ENCODE assay signal across 8 cellular contexts in genomic region chrX:76555816-76556215, GRCh38.
DNase-seq lines count a peak whose midpoint lies in the region; ATAC-seq and TF ChIP-seq lines count a peak whose summit lies in the region.

No MANE protein-coding gene starts in this region.

- no peaks in the 10 kb centered on the region for H3K9me3 ChIP-seq in T-helper 17 cell (ENCODE audit: control insufficient read depth, low read length, poor library complexity, severe bottlenecking)

- peaks cover 10 to 25% of the 10 kb centered on the region in 2 donors for H3K9me3 Mint-ChIP-seq in stimulated activated naive B cell treated with anti-CD40 and anti-IgM and Interleukin-4, amounts not matched to agents 10 μg/mL and 1 μg/mL and 100 μg/mL, for 72 hours

- H3K36me3 Mint-ChIP-seq in T-helper 17 cell (ENCODE audit: low read depth), result no peaks in the 10 kb centered on the region
- H3K36me3 Mint-ChIP-seq in stimulated activated naive B cell treated with anti-CD40 and anti-IgM and Interleukin-4, amounts not matched to agents 10 μg/mL and 1 μg/mL and 100 μg/mL, for 72 hours, result peaks cover 0 to 3% of the 10 kb centered on the region in 2 donors

- ATAC-seq in GM19452 (IDR thresholded peaks at IDR 0.05; ENCODE audit: unreplicated experiment), result no peak
- no peak for ATAC-seq in T-helper 17 cell
- ATAC-seq in stimulated activated naive B cell treated with anti-CD40 and anti-IgM and Interleukin-4, amounts not matched to agents 10 μg/mL and 1 μg/mL and 100 μg/mL, for 72 hours (replicated peaks), result no peak

- H3K4me3 ChIP-seq in fibroblast of mammary gland (ENCODE audit: control insufficient read depth, low read depth, low read length), result no peak overlapping the region

- in situ Hi-C loops in GM13976 (cut with MboI; ENCODE audit: low sequenced_read_pairs, unreplicated experiment), result no loop called here

- peak; percentile 15 for TF ChIP-seq CTCF in GM13976 (IDR thresholded peaks at IDR 0.05; ENCODE audit: borderline replicate concordance, control extremely low read depth, extremely low read depth, insufficient read depth, missing control alignments)
- peak; percentile 16 for TF ChIP-seq CTCF in fibroblast of mammary gland (conservative IDR thresholded peaks at IDR 0.05; ENCODE audit: control insufficient read depth, insufficient read depth, low read depth, low read length)

- no peaks in the 10 kb centered on the region for H3K4me1 Mint-ChIP-seq in T-helper 17 cell
- H3K4me1 Mint-ChIP-seq in stimulated activated naive B cell treated with anti-CD40 and anti-IgM and Interleukin-4, amounts not matched to agents 10 μg/mL and 1 μg/mL and 100 μg/mL, for 72 hours, result no peaks in the 10 kb centered on the region

- H3K4me3 Mint-ChIP-seq in T-helper 17 cell, result no peak overlapping the region
- no peak overlapping the region for H3K4me3 Mint-ChIP-seq in stimulated activated naive B cell treated with anti-CD40 and anti-IgM and Interleukin-4, amounts not matched to agents 10 μg/mL and 1 μg/mL and 100 μg/mL, for 72 hours

- DNase-seq in CMK (ENCODE audit: low read depth) (peak; percentile 14), GM13976 (ENCODE audit: low spot score) (peak; percentile 2), NCI-H82 treated with DMSO at 0.1 percent for 48 hours (lab: John Stamatoyannopoulos, UW; ENCODE audit: unreplicated experiment) (peak; percentile 42), fibroblast of mammary gland (ENCODE audit: low read depth) (peak; percentile 32), T-helper 17 cell (no peak), foreskin melanocyte (no peak)
- no peak for DNase-seq in stimulated activated naive B cell treated with anti-CD40 and anti-IgM and Interleukin-4, amounts not matched to agents 10 μg/mL and 1 μg/mL and 100 μg/mL, for 72 hours

- no peaks in the 10 kb centered on the region for H3K27me3 Mint-ChIP-seq in T-helper 17 cell
- no peaks in the 10 kb centered on the region for H3K27me3 Mint-ChIP-seq in stimulated activated naive B cell treated with anti-CD40 and anti-IgM and Interleukin-4, amounts not matched to agents 10 μg/mL and 1 μg/mL and 100 μg/mL, for 72 hours

- no peak overlapping the region for H3K27ac Mint-ChIP-seq in T-helper 17 cell
- H3K27ac Mint-ChIP-seq in stimulated activated naive B cell treated with anti-CD40 and anti-IgM and Interleukin-4, amounts not matched to agents 10 μg/mL and 1 μg/mL and 100 μg/mL, for 72 hours, result no peak overlapping the region

Comparison
In these comparisons a context has a peak if more than half of its experiments do, and no peak if none do; other contexts are left out.
1. DNase-seq: peak in CMK (single experiment), GM13976 (single experiment), NCI-H82 treated with DMSO at 0.1 percent for 48 hours (single experiment) and fibroblast of mammary gland (single experiment); none in T-helper 17 cell (0 of 3), foreskin melanocyte (single experiment) and stimulated activated naive B cell treated with anti-CD40 and anti-IgM and Interleukin-4, amounts not matched to agents 10 μg/mL and 1 μg/mL and 100 μg/mL, for 72 hours (single experiment).